22 cellular contexts compared by ENCODE assay signal in genomic region chr7:41828911-41829310, GRCh38.
"Had no signal": no experiment of that assay in that cellular context is flagged by ENCODE, and none has a peak within 500 bp of the region (broad histone marks: within the 10 kb centered on the region; RNA-seq: fewer than 3 reads in every experiment).

No MANE protein-coding gene starts in this region.

- H3K27ac Mint-ChIP-seq: IgD-negative memory B cell had no signal

- H3K9ac ChIP-seq: KMS-11, SK-N-SH had no signal

- H3K4me3 ChIP-seq: K562 had no signal

- DNase-seq: NCI-H1092, NCI-H1105 treated with DMSO at 0.1 percent for 48 hours, NCI-H1417 treated with DMSO at 0.1 percent for 48 hours, NCI-H146, NCI-H1694 treated with DMSO at 0.1 percent for 48 hours, NCI-H1930, NCI-H2081, NCI-H2107, NCI-H2227 treated with DMSO at 0.1 percent for 48 hours, NCI-H510A, NCI-H524 treated with DMSO at 0.1 percent for 48 hours, NCI-H69, NCI-H774, SHP77, SK-N-SH, SW 1271 had no signal

- H3K27ac ChIP-seq: KMS-11, RWPE1 had no signal

- H3K9me2 ChIP-seq: SK-N-SH had no signal

- H3K4me2 ChIP-seq: KMS-11, SK-N-SH had no signal

- ATAC-seq: HepG2, K562 had no signal

- FAIRE-seq: HepG2, K562, RCC 7860 had no signal

- H3K4me3 Mint-ChIP-seq: IgD-negative memory B cell had no signal
